Comparison of ENCODE assay signal across 22 cellular contexts in genomic region chr3:31220431-31220830, GRCh38.
DNase-seq lines count a peak whose midpoint lies in the region; ATAC-seq, FAIRE-seq and TF ChIP-seq lines count a peak whose summit lies in the region.
"Had no signal": no experiment of that assay in that cellular context is flagged by ENCODE, and none has a peak within 500 bp of the region (broad histone marks: within the 10 kb centered on the region; RNA-seq: fewer than 3 reads in every experiment).

No MANE protein-coding gene starts in this region.

- POLR2A ChIA-PET in activated CD4-positive, alpha-beta T cell treated with anti-CD3 and anti-CD28 coated beads, Interleukin-2, amount 10 ng/mL, durations not matched to agents 7 days and 5 days (lab: Charles Lee) = no interaction called here

- H3K27me3 ChIP-seq in astrocyte (ENCODE audit: insufficient read depth, low read length) = no peaks in the 10 kb centered on the region
- H3K27me3 ChIP-seq: BE2C had no signal

- H3K27ac ChIP-seq in astrocyte (ENCODE audit: low read depth, low read length) = no peak overlapping the region
- H3K27ac ChIP-seq: RWPE1 had no signal

- peaks cover 13% of the 10 kb centered on the region for H3K36me3 Mint-ChIP-seq in activated CD4-positive, alpha-beta T cell treated with anti-CD3 and anti-CD28 coated beads, Interleukin-2, amount 10 ng/mL, durations not matched to agents 7 days and 5 days (ENCODE audit: low read depth)
- peaks cover 3% of the 10 kb centered on the region for H3K36me3 Mint-ChIP-seq in activated CD4-positive, alpha-beta T cell treated with anti-CD3 and anti-CD28 coated beads, Interleukin-2, amount 10 ng/mL, durations not matched to agents 24 days and 14 days (ENCODE audit: low read depth)
- H3K36me3 Mint-ChIP-seq in stimulated activated naive CD8-positive, alpha-beta T cell treated with anti-CD3 and anti-CD28 coated beads, Interleukin-15, Interleukin-2, amounts not matched to agents 100 ng/mL and 50 ng/mL, for 24 hours (ENCODE audit: low read depth) = peaks cover 8% of the 10 kb centered on the region
- no peaks in the 10 kb centered on the region for H3K36me3 Mint-ChIP-seq in astrocyte (ENCODE audit: low read depth, unreplicated experiment)

- H3K4me3 Mint-ChIP-seq in activated CD4-positive, alpha-beta T cell treated with anti-CD3 and anti-CD28 coated beads, Interleukin-2, amount 10 ng/mL, durations not matched to agents 7 days and 5 days = no peak overlapping the region
- H3K4me3 Mint-ChIP-seq in activated CD4-positive, alpha-beta T cell treated with anti-CD3 and anti-CD28 coated beads, Interleukin-2, amount 10 ng/mL, durations not matched to agents 24 days and 14 days = no peak overlapping the region
- H3K4me3 Mint-ChIP-seq in stimulated activated naive CD8-positive, alpha-beta T cell treated with anti-CD3 and anti-CD28 coated beads, Interleukin-15, Interleukin-2, amounts not matched to agents 100 ng/mL and 50 ng/mL, for 24 hours = no peak overlapping the region
- no peak overlapping the region for H3K4me3 Mint-ChIP-seq in astrocyte (ENCODE audit: unreplicated experiment)
- H3K4me3 Mint-ChIP-seq: GM23338 had no signal

- H3K79me2 ChIP-seq in astrocyte (ENCODE audit: insufficient read depth, low read length) = no peaks in the 10 kb centered on the region

- H3K36me3 ChIP-seq in astrocyte (ENCODE audit: insufficient read depth, low read length) = no peaks in the 10 kb centered on the region
- H3K36me3 ChIP-seq: BE2C had no signal

- FAIRE-seq in astrocyte (lab: Jason Lieb, UNC) (peak; percentile 64), RCC 7860 (lab: Jason Lieb, UNC) (no peak)
- FAIRE-seq: GM12892 had no signal

- H3K4me2 ChIP-seq in astrocyte (ENCODE audit: low read length) = no peak overlapping the region
- H3K4me2 ChIP-seq: GM23338 had no signal

- peaks cover 12% of the 10 kb centered on the region for H3K9me3 Mint-ChIP-seq in activated CD4-positive, alpha-beta T cell treated with anti-CD3 and anti-CD28 coated beads, Interleukin-2, amount 10 ng/mL, durations not matched to agents 7 days and 5 days
- peaks cover 4% of the 10 kb centered on the region for H3K9me3 Mint-ChIP-seq in activated CD4-positive, alpha-beta T cell treated with anti-CD3 and anti-CD28 coated beads, Interleukin-2, amount 10 ng/mL, durations not matched to agents 24 days and 14 days
- peaks cover 9% of the 10 kb centered on the region for H3K9me3 Mint-ChIP-seq in stimulated activated naive CD8-positive, alpha-beta T cell treated with anti-CD3 and anti-CD28 coated beads, Interleukin-15, Interleukin-2, amounts not matched to agents 100 ng/mL and 50 ng/mL, for 24 hours
- peaks cover 2% of the 10 kb centered on the region for H3K9me3 Mint-ChIP-seq in astrocyte (ENCODE audit: unreplicated experiment)
- H3K9me3 Mint-ChIP-seq: GM23338 had no signal

- peaks cover 85% of the 10 kb centered on the region for H3K4me1 Mint-ChIP-seq in activated CD4-positive, alpha-beta T cell treated with anti-CD3 and anti-CD28 coated beads, Interleukin-2, amount 10 ng/mL, durations not matched to agents 7 days and 5 days
- H3K4me1 Mint-ChIP-seq in activated CD4-positive, alpha-beta T cell treated with anti-CD3 and anti-CD28 coated beads, Interleukin-2, amount 10 ng/mL, durations not matched to agents 24 days and 14 days = peaks cover 68% of the 10 kb centered on the region
- peaks cover 85% of the 10 kb centered on the region for H3K4me1 Mint-ChIP-seq in stimulated activated naive CD8-positive, alpha-beta T cell treated with anti-CD3 and anti-CD28 coated beads, Interleukin-15, Interleukin-2, amounts not matched to agents 100 ng/mL and 50 ng/mL, for 24 hours (ENCODE audit: low read depth)
- peaks cover 17% of the 10 kb centered on the region for H3K4me1 Mint-ChIP-seq in astrocyte (ENCODE audit: low read depth, unreplicated experiment)

- CTCF ChIA-PET in activated CD4-positive, alpha-beta T cell treated with anti-CD3 and anti-CD28 coated beads, Interleukin-2, amount 10 ng/mL, durations not matched to agents 7 days and 5 days (lab: Charles Lee) = no interaction called here

- no peak for DNase-seq in activated CD4-positive, alpha-beta T cell treated with anti-CD3 and anti-CD28 coated beads, Interleukin-2, amount 10 ng/mL, durations not matched to agents 7 days and 5 days
- no peak for DNase-seq in activated CD4-positive, alpha-beta T cell treated with anti-CD3 and anti-CD28 coated beads, Interleukin-2, amount 10 ng/mL, durations not matched to agents 24 days and 14 days
- DNase-seq in stimulated activated naive CD8-positive, alpha-beta T cell treated with anti-CD3 and anti-CD28 coated beads, Interleukin-15, Interleukin-2, amounts not matched to agents 100 U/mL and 50 U/mL, for 24 hours = no peak
- DNase-seq in astrocyte (ENCODE audit: low read depth) (no peak), RCC 7860 (ENCODE audit: low spot score) (no peak)
- DNase-seq: 8988T, BE2C, DMS 273 treated with DMSO at 0.1 percent for 48 hours, KG1, NCI-H1048, NCI-H1436 treated with DMSO at 0.1 percent for 48 hours, NCI-H2029 treated with DMSO at 0.1 percent for 48 hours, NCI-H2171 treated with DMSO at 0.1 percent for 48 hours, NCI-H510A, NCI-H774 had no signal

- no peaks in the 10 kb centered on the region for H4K20me1 ChIP-seq in astrocyte (ENCODE audit: insufficient read depth, low read length)

- no peak overlapping the region for H3K9ac ChIP-seq in astrocyte (ENCODE audit: low read length)

- intact Hi-C loops in activated CD4-positive, alpha-beta T cell treated with anti-CD3 and anti-CD28 coated beads, Interleukin-2, amount 10 ng/mL, durations not matched to agents 24 days and 14 days (cut with micrococcal nuclease) = no loop called here

- no peaks in the 10 kb centered on the region for H3K9me3 ChIP-seq in astrocyte (ENCODE audit: insufficient read depth, low read depth, low read length)
- H3K9me3 ChIP-seq: BE2C had no signal

- no peaks in the 10 kb centered on the region for H3K4me1 ChIP-seq in astrocyte (ENCODE audit: insufficient read depth, low read length)
- H3K4me1 ChIP-seq: BE2C had no signal

- no peaks in the 10 kb centered on the region for H3K27me3 Mint-ChIP-seq in activated CD4-positive, alpha-beta T cell treated with anti-CD3 and anti-CD28 coated beads, Interleukin-2, amount 10 ng/mL, durations not matched to agents 7 days and 5 days
- no peaks in the 10 kb centered on the region for H3K27me3 Mint-ChIP-seq in activated CD4-positive, alpha-beta T cell treated with anti-CD3 and anti-CD28 coated beads, Interleukin-2, amount 10 ng/mL, durations not matched to agents 24 days and 14 days
- no peaks in the 10 kb centered on the region for H3K27me3 Mint-ChIP-seq in stimulated activated naive CD8-positive, alpha-beta T cell treated with anti-CD3 and anti-CD28 coated beads, Interleukin-15, Interleukin-2, amounts not matched to agents 100 ng/mL and 50 ng/mL, for 24 hours
- no peaks in the 10 kb centered on the region for H3K27me3 Mint-ChIP-seq in astrocyte (ENCODE audit: low read depth, unreplicated experiment)

- no peak for ATAC-seq in stimulated activated naive CD8-positive, alpha-beta T cell treated with anti-CD3 and anti-CD28 coated beads, Interleukin-15, Interleukin-2, amounts not matched to agents 100 U/mL and 50 U/mL, for 24 hours
- ATAC-seq in HG02623 (IDR thresholded peaks at IDR 0.05; ENCODE audit: unreplicated experiment) = no peak
- no peak for ATAC-seq in HG03565 (IDR thresholded peaks at IDR 0.05; ENCODE audit: unreplicated experiment)
- ATAC-seq: GM23338, HCT116 had no signal

- H3K27ac Mint-ChIP-seq in activated CD4-positive, alpha-beta T cell treated with anti-CD3 and anti-CD28 coated beads, Interleukin-2, amount 10 ng/mL, durations not matched to agents 7 days and 5 days = peak overlapping the region; percentile 36
- H3K27ac Mint-ChIP-seq in activated CD4-positive, alpha-beta T cell treated with anti-CD3 and anti-CD28 coated beads, Interleukin-2, amount 10 ng/mL, durations not matched to agents 24 days and 14 days = no peak overlapping the region
- peak overlapping the region; percentile 75 for H3K27ac Mint-ChIP-seq in stimulated activated naive CD8-positive, alpha-beta T cell treated with anti-CD3 and anti-CD28 coated beads, Interleukin-15, Interleukin-2, amounts not matched to agents 100 ng/mL and 50 ng/mL, for 24 hours
- H3K27ac Mint-ChIP-seq in astrocyte (ENCODE audit: unreplicated experiment) = no peak overlapping the region
- H3K27ac Mint-ChIP-seq: GM23338 had no signal

- no peak overlapping the region for H2AFZ ChIP-seq in astrocyte (ENCODE audit: low read depth, low read length)
- H2AFZ ChIP-seq: GM23338 had no signal

- TF ChIP-seq CTCF in astrocyte (IDR thresholded peaks at IDR 0.05; ENCODE audit: insufficient read depth, low read depth, low read length) = no peak

- H3K4me3 ChIP-seq in astrocyte (ENCODE audit: insufficient read depth, low read depth, low read length) = no peak overlapping the region
- H3K4me3 ChIP-seq: GM23338 had no signal

Comparison
In these comparisons a context has a peak if more than half of its experiments do, and no peak if none do; other contexts are left out.
1. H3K27ac Mint-ChIP-seq: peak in activated CD4-positive, alpha-beta T cell treated with anti-CD3 and anti-CD28 coated beads, Interleukin-2, amount 10 ng/mL, durations not matched to agents 7 days and 5 days (single experiment) and stimulated activated naive CD8-positive, alpha-beta T cell treated with anti-CD3 and anti-CD28 coated beads, Interleukin-15, Interleukin-2, amounts not matched to agents 100 ng/mL and 50 ng/mL, for 24 hours (single experiment); none in activated CD4-positive, alpha-beta T cell treated with anti-CD3 and anti-CD28 coated beads, Interleukin-2, amount 10 ng/mL, durations not matched to agents 24 days and 14 days (single experiment) and astrocyte (single experiment).